34 cellular contexts compared by ENCODE assay signal in the genomic region with DNA sequence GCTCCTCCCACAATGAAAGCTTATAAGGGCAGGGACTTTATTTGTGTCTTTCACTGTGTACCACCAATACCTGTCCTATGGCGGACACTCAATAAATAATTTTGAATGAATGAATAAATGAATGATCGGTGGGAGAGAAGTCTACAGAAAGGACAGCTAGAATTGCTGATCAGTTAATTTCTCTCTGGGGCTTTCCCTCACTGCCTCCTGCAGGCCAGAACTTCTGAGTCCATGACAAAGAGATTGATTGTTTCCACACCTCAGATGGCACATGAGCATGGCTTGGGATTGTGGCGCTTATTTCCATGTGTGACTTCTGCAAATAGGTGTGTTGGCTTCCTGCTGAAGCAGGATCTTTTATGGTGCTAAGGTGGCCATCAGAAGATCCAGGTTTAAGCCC. TPM values are rescaled to one million over a fixed set of nuclear protein-coding genes. Genes with fewer than 3 reads are reported as not detected.
"Had no signal": no experiment of that assay in that cellular context is flagged by ENCODE, and none has a peak within 500 bp of the region (broad histone marks: within the 10 kb centered on the region; RNA-seq: fewer than 3 reads in every experiment).

No MANE protein-coding gene starts in this region.

- H3K36me3 Mint-ChIP-seq: activated naive CD4-positive, alpha-beta T cell treated with anti-CD3 and anti-CD28 coated beads, Interleukin-2, amount 50 U/mL, for 72 hours had no signal

- H3K27ac Mint-ChIP-seq: activated CD8-positive, alpha-beta T cell treated with anti-CD3 and anti-CD28 coated beads for 36 hours; activated naive CD4-positive, alpha-beta T cell treated with anti-CD3 and anti-CD28 coated beads, Interleukin-2, amount 50 U/mL, for 72 hours; activated T-cell treated with anti-CD3 and anti-CD28 coated beads, Interleukin-2, amount 50 U/mL, for 72 hours; activated T-helper 17 cell treated with anti-CD3 and anti-CD28 coated beads, Interleukin-2, amount 50 U/mL, for 72 hours had no signal

- H3K27ac ChIP-seq: adrenal gland, body of pancreas, PC-9, RWPE1, WERI-Rb-1 had no signal

- H3K4me1 Mint-ChIP-seq: activated T-helper 17 cell treated with anti-CD3 and anti-CD28 coated beads, Interleukin-2, amount 50 U/mL, for 72 hours had no signal

- H3K9me3 Mint-ChIP-seq: activated CD8-positive, alpha-beta T cell treated with anti-CD3 and anti-CD28 coated beads for 36 hours; activated naive CD4-positive, alpha-beta T cell treated with anti-CD3 and anti-CD28 coated beads, Interleukin-2, amount 50 U/mL, for 72 hours; activated T-cell treated with anti-CD3 and anti-CD28 coated beads, Interleukin-2, amount 50 U/mL, for 72 hours; activated T-helper 17 cell treated with anti-CD3 and anti-CD28 coated beads, Interleukin-2, amount 50 U/mL, for 72 hours had no signal

- H3K4me1 ChIP-seq: adrenal gland had no signal

- ATAC-seq: activated CD8-positive, alpha-beta T cell treated with anti-CD3 and anti-CD28 coated beads for 36 hours; activated naive CD4-positive, alpha-beta T cell treated with anti-CD3 and anti-CD28 coated beads, Interleukin-2, amount 50 U/mL, for 72 hours; activated T-cell treated with anti-CD3 and anti-CD28 coated beads, Interleukin-2, amount 50 U/mL, for 72 hours; activated T-helper 17 cell treated with anti-CD3 and anti-CD28 coated beads, Interleukin-2, amount 50 U/mL, for 72 hours; body of pancreas; Right ventricle myocardium inferior had no signal

- H3K4me3 Mint-ChIP-seq: activated CD8-positive, alpha-beta T cell treated with anti-CD3 and anti-CD28 coated beads for 36 hours; activated T-cell treated with anti-CD3 and anti-CD28 coated beads, Interleukin-2, amount 50 U/mL, for 72 hours; activated T-helper 17 cell treated with anti-CD3 and anti-CD28 coated beads, Interleukin-2, amount 50 U/mL, for 72 hours had no signal

- DNase-seq: activated CD4-positive, alpha-beta T cell treated with anti-CD3 and anti-CD28 coated beads for 1 hour; activated CD4-positive, alpha-beta T cell treated with anti-CD3 and anti-CD28 coated beads for 48 hours; activated CD4-positive, CD25-positive, alpha-beta regulatory T cell; activated CD8-positive, alpha-beta T cell treated with anti-CD3 and anti-CD28 coated beads for 36 hours; activated effector memory CD4-positive, alpha-beta T cell treated with anti-CD3 and anti-CD28 coated beads, Interleukin-2, amount 50 U/mL, for 16 hours; activated naive CD4-positive, alpha-beta T cell; activated T-cell treated with anti-CD3 and anti-CD28 coated beads, Interleukin-2, amount 50 U/mL, for 1 hour; activated T-cell treated with anti-CD3 and anti-CD28 coated beads, Interleukin-2, amount 50 U/mL, for 72 hours; adrenal gland; body of pancreas; cerebellar nuclear complex; MM.1S; MV-4-11; NCI-H1092; NCI-H1436 treated with DMSO at 0.1 percent for 48 hours; NCI-H1694 treated with DMSO at 0.1 percent for 48 hours; NCI-H2029; NCI-H2107; NCI-H2171; NCI-H510A; NCI-H748 treated with DMSO at 0.1 percent for 48 hours; PC-9; SIG-M5; SW 1271; T-helper 1 cell; T-helper 2 cell; T-helper 9 cell; WERI-Rb-1 had no signal

- H3K27me3 ChIP-seq: adrenal gland, body of pancreas had no signal

RNA-seq across cellular contexts. Expression of a gene that starts 6.3 kb away (rescaled TPM):
- total RNA-seq: activated CD8-positive, alpha-beta memory T cell treated with anti-CD3 and anti-CD28 coated beads for 36 hours; activated CD8-positive, alpha-beta T cell treated with anti-CD3 and anti-CD28 coated beads for 36 hours; activated naive CD4-positive, alpha-beta T cell treated with anti-CD3 and anti-CD28 coated beads, Interleukin-2, amount 50 U/mL, for 72 hours; activated T-cell treated with anti-CD3 and anti-CD28 coated beads, Interleukin-2, amount 50 U/mL, for 72 hours; activated T-helper 17 cell treated with anti-CD3 and anti-CD28 coated beads, Interleukin-2, amount 50 U/mL, for 72 hours; OCI-LY7 had no signal

RNA-seq across cellular contexts. Expression of a gene that starts 48.7 kb away (rescaled TPM):
- total RNA-seq: OCI-LY7 had no signal
